Comparison of ENCODE assay signal across 25 cellular contexts in genomic region chr5:146607663-146608315, GRCh38.
"Had no signal": no experiment of that assay in that cellular context is flagged by ENCODE, and none has a peak within 500 bp of the region (broad histone marks: within the 10 kb centered on the region; RNA-seq: fewer than 3 reads in every experiment).

No MANE protein-coding gene starts in this region.

- H3K9me3 ChIP-seq: adrenal gland, ascending aorta, suprapubic skin, tibial nerve, uterus had no signal

- H3K9ac ChIP-seq: parathyroid adenoma had no signal

- H3K4me1 ChIP-seq: adrenal gland, ascending aorta, foreskin keratinocyte, parathyroid adenoma, suprapubic skin, uterus had no signal

- H3K9me3 Mint-ChIP-seq: activated B cell treated with CpG ODN at 0.5 μM for 24 hours; activated T-cell treated with anti-CD3 and anti-CD28 coated beads, Interleukin-2, amount 50 U/mL, for 24 hours; activated T-helper 17 cell treated with anti-CD3 and anti-CD28 coated beads, Interleukin-2, amount 50 U/mL, for 72 hours; stimulated activated naive CD8-positive, alpha-beta T cell treated with anti-CD3 and anti-CD28 coated beads, Interleukin-15, amount 100 ng/mL, for 72 hours had no signal

- H2AFZ ChIP-seq: parathyroid adenoma had no signal

- H3K36me3 ChIP-seq: adrenal gland, ascending aorta, cardiac muscle cell, suprapubic skin, tibial nerve, uterus had no signal

- H3K36me3 Mint-ChIP-seq: activated naive CD8-positive, alpha-beta T cell had no signal

- ATAC-seq: activated CD4-positive, alpha-beta T cell treated with anti-CD3 and anti-CD28 coated beads for 36 hours; activated T-helper 17 cell treated with anti-CD3 and anti-CD28 coated beads, Interleukin-2, amount 50 U/mL, for 72 hours; foreskin keratinocyte; right cardiac atrium; stimulated activated naive CD8-positive, alpha-beta T cell treated with anti-CD3 and anti-CD28 coated beads, Interleukin-15, amount 100 ng/mL, for 72 hours had no signal

- H3K27ac ChIP-seq: adrenal gland, ascending aorta, cardiac muscle cell, foreskin keratinocyte, parathyroid adenoma, suprapubic skin, tibial nerve, uterus had no signal

- DNase-seq: activated B cell treated with CpG ODN at 0.5 μM for 24 hours; activated CD4-positive, alpha-beta T cell treated with anti-CD3 and anti-CD28 coated beads for 36 hours; activated CD4-positive, alpha-beta T cell treated with anti-CD3 and anti-CD28 coated beads, Interleukin-2, amount 50 U/mL, for 4 hours; activated CD8-positive, alpha-beta memory T cell treated with anti-CD3 and anti-CD28 coated beads for 24 hours; activated CD8-positive, alpha-beta memory T cell treated with anti-CD3 and anti-CD28 coated beads, Interleukin-2, amount 50 U/mL, for 4 hours; activated T-cell treated with anti-CD3 and anti-CD28 coated beads, Interleukin-2, amount 50 U/mL, for 24 hours; adrenal gland; foreskin keratinocyte; glutamatergic neuron; hippocampal formation; right cardiac atrium; stimulated activated CD4-positive, alpha-beta T cell treated with anti-CD3 and anti-CD28 coated beads, Interleukin-12 subunit alpha, Interleukin-12 subunit beta, amount 100 ng/mL, for 4 hours; stimulated activated CD4-positive, alpha-beta T cell treated with anti-CD3 and anti-CD28 coated beads, Interleukin-4, amount 100 ng/mL, for 4 hours; stimulated activated naive CD8-positive, alpha-beta T cell treated with anti-CD3 and anti-CD28 coated beads, Interleukin-15, amount 100 ng/mL, for 72 hours; T1000; uterus had no signal

- H3K4me3 ChIP-seq: adrenal gland, ascending aorta, cardiac muscle cell, suprapubic skin, tibial nerve, uterus had no signal

- H3K79me2 ChIP-seq: parathyroid adenoma had no signal

- H3K27ac Mint-ChIP-seq: activated B cell treated with CpG ODN at 0.5 μM for 24 hours; activated CD4-positive, alpha-beta T cell treated with anti-CD3 and anti-CD28 coated beads for 36 hours; activated naive CD8-positive, alpha-beta T cell; activated T-cell treated with anti-CD3 and anti-CD28 coated beads, Interleukin-2, amount 50 U/mL, for 24 hours; activated T-helper 17 cell treated with anti-CD3 and anti-CD28 coated beads, Interleukin-2, amount 50 U/mL, for 72 hours; nephron; stimulated activated naive CD8-positive, alpha-beta T cell treated with anti-CD3 and anti-CD28 coated beads, Interleukin-15, amount 100 ng/mL, for 72 hours; T-helper 1 cell treated with Interleukin-12 subunit alpha and Interleukin-12 subunit beta and Interleukin-4 antibody, amounts not matched to agents 30 μg/mL and 1 μg/mL, for 36 hours had no signal

- H3K27me3 ChIP-seq: adrenal gland, ascending aorta, cardiac muscle cell, foreskin keratinocyte, suprapubic skin, tibial nerve, uterus had no signal
